In the genomic region with DNA sequence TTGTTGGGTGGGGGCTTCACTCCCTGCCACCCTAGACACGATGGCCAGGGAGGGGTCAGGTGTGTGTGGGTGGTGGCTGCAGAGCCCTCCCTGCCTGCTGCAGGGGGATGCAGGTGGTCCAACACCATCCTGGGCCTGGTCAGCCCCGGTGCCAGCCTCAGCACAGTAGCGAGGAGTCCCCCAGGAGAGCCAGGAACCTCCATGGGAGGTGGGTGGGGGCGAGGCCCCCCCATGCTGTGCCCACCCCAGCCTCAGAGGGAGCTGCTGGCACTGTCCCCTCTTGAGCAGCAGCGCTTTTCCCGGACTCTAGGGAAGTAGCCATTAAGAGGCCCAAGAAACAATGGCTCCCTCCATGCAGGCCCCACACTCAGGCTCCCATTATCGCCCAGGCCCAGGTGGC, we compare ENCODE assay signal across 5 cellular contexts. TPM values are rescaled to one million over a fixed set of nuclear protein-coding genes. Genes with fewer than 3 reads are reported as not detected.
"Had no signal": no experiment of that assay in that cellular context is flagged by ENCODE, and none has a peak within 500 bp of the region (broad histone marks: within the 10 kb centered on the region; RNA-seq: fewer than 3 reads in every experiment).

No MANE protein-coding gene starts in this region.

RNA-seq across cellular contexts. Expression of gene TEKT4, which starts 7.3 kb away (rescaled TPM):
- total RNA-seq: HepG2, HT-29, HT1080, IMR-90 had no signal
- polyA plus RNA-seq: HepG2, IgD-negative memory B cell, IMR-90 had no signal
